In the genomic region with DNA sequence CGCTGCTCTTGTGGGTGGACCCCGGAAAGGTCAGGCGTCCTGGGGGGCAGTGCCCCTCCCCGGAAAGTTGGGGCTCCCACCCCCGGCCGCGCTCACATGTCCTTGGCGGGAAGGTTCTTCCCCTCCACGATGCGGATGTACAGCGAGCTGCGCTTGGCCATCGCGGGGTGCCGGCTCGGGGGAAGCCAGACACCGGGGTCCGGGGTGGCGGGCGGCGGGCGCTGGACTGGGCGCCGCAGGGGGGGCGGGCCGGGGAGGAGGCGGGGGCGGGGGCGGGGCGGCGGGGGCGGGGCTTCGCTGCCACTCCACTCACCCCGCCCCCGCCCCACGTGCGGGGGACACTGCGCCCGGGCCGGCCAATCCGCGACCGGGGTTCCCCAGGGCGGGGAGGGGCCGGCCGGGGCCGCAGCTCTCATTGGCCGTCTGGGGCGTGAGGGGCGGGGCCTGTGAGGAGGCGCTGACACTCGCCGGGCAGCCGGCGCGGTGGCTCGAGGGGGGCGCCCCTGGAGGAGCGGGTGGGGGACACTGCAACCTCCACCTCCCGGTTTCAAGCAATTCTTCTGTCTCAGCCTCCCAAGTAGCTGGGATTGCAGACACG, we compare ENCODE assay signal across 8 cellular contexts. TPM values are rescaled to one million over a fixed set of nuclear protein-coding genes. Genes with fewer than 3 reads are reported as not detected.
DNase-seq lines count a peak whose midpoint lies in the region; ATAC-seq, FAIRE-seq and TF ChIP-seq lines count a peak whose summit lies in the region.
"Not testable (repeated sequence)": the region's sequence is repeated elsewhere in the genome, so short reads cannot be mapped to it uniquely, and the experiment has no call there.

A gene (minus strand): TSS at position 228 of the 598 bp plus-strand sequence. CDS start 67 bp downstream, at position 161.

- H3K27me3 Mint-ChIP-seq in CD4-positive, alpha-beta T cell; activated CD4-positive, alpha-beta T cell treated with anti-CD3 and anti-CD28 coated beads, Interleukin-2, amount 10 ng/mL, durations not matched to agents 7 days and 5 days; chondrocyte (ENCODE audit: low read depth): not testable (repeated sequence)

- not testable (repeated sequence) for FAIRE-seq in kidney (lab: Jason Lieb, UNC)

- not testable (repeated sequence) for H3K36me3 ChIP-seq in kidney (ENCODE audit: control insufficient read depth in 1 of 2, insufficient read depth in 2 of 2, low read length in 2 of 2)

- H3K4me1 ChIP-seq in kidney (ENCODE audit: control insufficient read depth in 1 of 2, insufficient read depth in 1 of 2, low read depth in 1 of 2, low read length in 2 of 2) = not testable (repeated sequence)

- not testable (repeated sequence) for H3K9ac ChIP-seq in kidney (ENCODE audit: low read length in 2 of 2)

- not testable (repeated sequence) for H3K27ac ChIP-seq in CD4-positive, alpha-beta T cell (ENCODE audit: low read depth, low read length); kidney (ENCODE audit: low read depth in 2 of 2, low read length in 2 of 2)

- H3K4me3 ChIP-seq in kidney (ENCODE audit: low read length in 2 of 2) = not testable (repeated sequence)

- not testable (repeated sequence) for H3K9me3 Mint-ChIP-seq in CD4-positive, alpha-beta T cell; activated CD4-positive, alpha-beta T cell treated with anti-CD3 and anti-CD28 coated beads, Interleukin-2, amount 10 ng/mL, durations not matched to agents 7 days and 5 days; chondrocyte (ENCODE audit: low read depth)

- not testable (repeated sequence) for H3K27ac Mint-ChIP-seq in CD4-positive, alpha-beta T cell; activated CD4-positive, alpha-beta T cell treated with anti-CD3 and anti-CD28 coated beads, Interleukin-2, amount 10 ng/mL, durations not matched to agents 7 days and 5 days; chondrocyte (ENCODE audit: unreplicated experiment)

- H3K27me3 ChIP-seq in CD4-positive, alpha-beta T cell (ENCODE audit: control insufficient read depth, insufficient read depth, low read length) = not testable (repeated sequence)

- peak; percentile 100 for ATAC-seq in CD4-positive, alpha-beta T cell (ENCODE audit: poor library complexity)
- peak; percentile 87 for ATAC-seq in GM19372 (IDR thresholded peaks at IDR 0.05; ENCODE audit: low read depth, unreplicated experiment)
- ATAC-seq in HG02763 (IDR thresholded peaks at IDR 0.05; ENCODE audit: unreplicated experiment) = peak; percentile 75
- peak; percentile 48 for ATAC-seq in HG03565 (IDR thresholded peaks at IDR 0.05; ENCODE audit: unreplicated experiment)
- ATAC-seq in sciatic nerve = peak; percentile 93

- CTCF ChIA-PET in CD4-positive, alpha-beta T cell (lab: Charles Lee); activated CD4-positive, alpha-beta T cell treated with anti-CD3 and anti-CD28 coated beads, Interleukin-2, amount 10 ng/mL, durations not matched to agents 7 days and 5 days (lab: Charles Lee): not testable (repeated sequence)

- POLR2A ChIA-PET in CD4-positive, alpha-beta T cell (lab: Charles Lee); activated CD4-positive, alpha-beta T cell treated with anti-CD3 and anti-CD28 coated beads, Interleukin-2, amount 10 ng/mL, durations not matched to agents 7 days and 5 days (lab: Charles Lee): not testable (repeated sequence)

- not testable (repeated sequence) for H3K9me3 ChIP-seq in CD4-positive, alpha-beta T cell (ENCODE audit: control insufficient read depth, low read length); kidney (ENCODE audit: control insufficient read depth in 1 of 2, low read length in 2 of 2)

- peak in 3 of 10 experiments; percentile 3 to 21 (median 20) for DNase-seq in CD4-positive, alpha-beta T cell
- peak; percentile 25 for DNase-seq in activated CD4-positive, alpha-beta T cell treated with anti-CD3 and anti-CD28 coated beads, Interleukin-2, amount 10 ng/mL, durations not matched to agents 7 days and 5 days
- not testable (repeated sequence) for DNase-seq in chondrocyte (ENCODE audit: low spot score)
- DNase-seq in kidney (peak; percentile 14), sciatic nerve (ENCODE audit: low spot score) (peak; percentile 60)

- intact Hi-C loops in CD4-positive, alpha-beta T cell (cut with DNase I, micrococcal nuclease); kidney (cut with DNase I); sciatic nerve (cut with DNase I): not testable (repeated sequence)

- not testable (repeated sequence) for H3K36me3 Mint-ChIP-seq in CD4-positive, alpha-beta T cell (ENCODE audit: low read depth); activated CD4-positive, alpha-beta T cell treated with anti-CD3 and anti-CD28 coated beads, Interleukin-2, amount 10 ng/mL, durations not matched to agents 7 days and 5 days (ENCODE audit: low read depth); chondrocyte (ENCODE audit: low read depth)

- H3K4me1 Mint-ChIP-seq in CD4-positive, alpha-beta T cell (ENCODE audit: low read depth); activated CD4-positive, alpha-beta T cell treated with anti-CD3 and anti-CD28 coated beads, Interleukin-2, amount 10 ng/mL, durations not matched to agents 7 days and 5 days; chondrocyte (ENCODE audit: low read depth): not testable (repeated sequence)

- TF ChIP-seq CTCF in CD4-positive, alpha-beta T cell (IDR thresholded peaks at IDR 0.05); chondrocyte (IDR thresholded peaks at IDR 0.05); kidney (IDR thresholded peaks at IDR 0.05; ENCODE audit: borderline replicate concordance, extremely low read depth, insufficient read depth): not testable (repeated sequence)

- H3K4me3 Mint-ChIP-seq in CD4-positive, alpha-beta T cell = not testable (repeated sequence)
- H3K4me3 Mint-ChIP-seq in activated CD4-positive, alpha-beta T cell treated with anti-CD3 and anti-CD28 coated beads, Interleukin-2, amount 10 ng/mL, durations not matched to agents 7 days and 5 days = peak within 1 kb of the TSS; percentile 13
- H3K4me3 Mint-ChIP-seq in chondrocyte (ENCODE audit: unreplicated experiment) = peak within 1 kb of the TSS; percentile 44

RNA-seq across cellular contexts. Expression of the gene that starts here (rescaled TPM):
- total RNA-seq in CD4-positive, alpha-beta T cell = 10 to 100 TPM; 31.9 to 40.7 TPM
- total RNA-seq in activated CD4-positive, alpha-beta T cell treated with anti-CD3 and anti-CD28 coated beads, Interleukin-2, amount 10 ng/mL, durations not matched to agents 7 days and 5 days = 10 to 100 TPM; 23.2 to 26.9 TPM
- total RNA-seq in chondrocyte (7.5 to 12.3 TPM (median 9.9 TPM) in 3 replicates), kidney (22.5 TPM), sciatic nerve (59.3 TPM)
- polyA plus RNA-seq in kidney (ENCODE audit: insufficient read depth, low read depth, low replicate concordance) = 24.0 TPM

Comparison
In these comparisons a context has a peak if more than half of its experiments do, and no peak if none do; other contexts are left out.
1. ATAC-seq: peak in every context shown above with its lines; median percentile 100 in CD4-positive, alpha-beta T cell; 93 in sciatic nerve; 87 in GM19372; 75 in HG02763; 48 in HG03565.